ENCODE assay signal across 19 cellular contexts in the genomic region with DNA sequence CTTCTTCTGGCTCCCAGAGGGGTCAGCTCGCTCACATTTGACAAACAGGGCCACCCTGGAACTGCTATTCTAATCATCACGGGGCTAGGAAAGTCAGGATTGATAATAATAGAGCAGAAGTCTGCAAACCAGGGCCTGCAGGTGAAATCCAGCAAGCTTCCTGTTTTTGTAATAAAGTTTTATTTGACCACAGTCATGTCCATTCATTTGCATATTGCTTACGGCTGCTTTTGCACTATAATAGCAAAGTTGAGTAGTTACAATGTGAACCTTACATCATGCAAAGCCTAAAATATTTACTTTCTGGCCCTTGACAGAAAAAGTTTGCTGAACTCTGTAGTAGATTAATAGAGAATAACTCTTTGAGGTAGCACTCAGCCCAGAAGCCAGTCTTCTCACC.
A peak's percentile ranks its signal among the peaks of the same experiment; 100 is the strongest.
DNase-seq lines count a peak whose midpoint lies in the region; ATAC-seq and FAIRE-seq lines count a peak whose summit lies in the region.
"Had no signal": no experiment of that assay in that cellular context is flagged by ENCODE, and none has a peak within 500 bp of the region (broad histone marks: within the 10 kb centered on the region; RNA-seq: fewer than 3 reads in every experiment).

No MANE protein-coding gene starts in this region.

- intact Hi-C loops in activated CD4-positive, alpha-beta T cell treated with anti-CD3 and anti-CD28 coated beads, Interleukin-2, amount 10 ng/mL, durations not matched to agents 24 days and 14 days (cut with micrococcal nuclease): no loop called here
- intact Hi-C loops in activated CD4-positive, alpha-beta T cell treated with anti-CD3 and anti-CD28 coated beads for 36 hours (cut with DNase I, micrococcal nuclease): no loop called here
- intact Hi-C loops in sciatic nerve (cut with DNase I): no loop called here

- no peaks in the 10 kb centered on the region for H3K36me3 Mint-ChIP-seq in activated CD4-positive, alpha-beta T cell treated with anti-CD3 and anti-CD28 coated beads, Interleukin-2, amount 10 ng/mL, durations not matched to agents 24 days and 14 days (ENCODE audit: low read depth)
- H3K36me3 Mint-ChIP-seq in activated CD4-positive, alpha-beta T cell treated with anti-CD3 and anti-CD28 coated beads for 36 hours (ENCODE audit: low read depth): no peaks in the 10 kb centered on the region
- H3K36me3 Mint-ChIP-seq: CD4-positive, CD25-positive, alpha-beta regulatory T cell had no signal

- peak; percentile 14 for DNase-seq in activated CD4-positive, alpha-beta T cell treated with anti-CD3 and anti-CD28 coated beads, Interleukin-2, amount 10 ng/mL, durations not matched to agents 24 days and 14 days
- DNase-seq in activated CD4-positive, alpha-beta T cell treated with anti-CD3 and anti-CD28 coated beads for 36 hours: no peak
- DNase-seq in NCI-H526 (lab: John Stamatoyannopoulos, UW) (peak; percentile 33 to 42), sciatic nerve (ENCODE audit: low spot score) (no peak), ecto neural progenitor cell (ENCODE audit: low spot score) (no peak), urothelium cell line (ENCODE audit: low spot score) (no peak), nucleus accumbens (lab: John Stamatoyannopoulos, UW) (no peak)
- DNase-seq: activated CD4-positive, alpha-beta T cell treated with anti-CD3 and anti-CD28 coated beads, Interleukin-2, amount 50 U/mL, for 48 hours; CD4-positive, CD25-positive, alpha-beta regulatory T cell; EL; foreskin keratinocyte; left ventricle myocardium inferior; NCI-H1092 treated with DMSO at 0.1 percent for 48 hours; NCI-H2171; SHP77 treated with DMSO at 0.1 percent for 48 hours; stomach; T-helper 9 cell had no signal

- H3K27ac Mint-ChIP-seq in activated CD4-positive, alpha-beta T cell treated with anti-CD3 and anti-CD28 coated beads, Interleukin-2, amount 10 ng/mL, durations not matched to agents 24 days and 14 days: no peak overlapping the region
- H3K27ac Mint-ChIP-seq in activated CD4-positive, alpha-beta T cell treated with anti-CD3 and anti-CD28 coated beads for 36 hours: no peak overlapping the region
- H3K27ac Mint-ChIP-seq: CD4-positive, CD25-positive, alpha-beta regulatory T cell had no signal

- CTCF ChIA-PET in activated CD4-positive, alpha-beta T cell treated with anti-CD3 and anti-CD28 coated beads for 36 hours (lab: Charles Lee): interaction anchor here (0.6 to 1.2 kb wide), 3 partner anchors 19 to 140 kb away, joined by 3 to 5 read pairs (median 3); no protein-coding TSS in a partner anchor

- peaks cover 2% of the 10 kb centered on the region for H3K4me1 Mint-ChIP-seq in activated CD4-positive, alpha-beta T cell treated with anti-CD3 and anti-CD28 coated beads, Interleukin-2, amount 10 ng/mL, durations not matched to agents 24 days and 14 days
- H3K4me1 Mint-ChIP-seq in activated CD4-positive, alpha-beta T cell treated with anti-CD3 and anti-CD28 coated beads for 36 hours: peaks cover 4% of the 10 kb centered on the region

- POLR2A ChIA-PET in activated CD4-positive, alpha-beta T cell treated with anti-CD3 and anti-CD28 coated beads for 36 hours (lab: Charles Lee): no interaction called here

- H3K4me3 Mint-ChIP-seq in activated CD4-positive, alpha-beta T cell treated with anti-CD3 and anti-CD28 coated beads, Interleukin-2, amount 10 ng/mL, durations not matched to agents 24 days and 14 days: no peak overlapping the region
- no peak overlapping the region for H3K4me3 Mint-ChIP-seq in activated CD4-positive, alpha-beta T cell treated with anti-CD3 and anti-CD28 coated beads for 36 hours
- H3K4me3 Mint-ChIP-seq: CD4-positive, CD25-positive, alpha-beta regulatory T cell had no signal

- no peak for FAIRE-seq in urothelium cell line (lab: Jason Lieb, UNC)

- no peak for ATAC-seq in activated CD4-positive, alpha-beta T cell treated with anti-CD3 and anti-CD28 coated beads for 36 hours
- peak; percentile 30 for ATAC-seq in HG02885 (IDR thresholded peaks at IDR 0.05; ENCODE audit: poor library complexity, unreplicated experiment)
- ATAC-seq in sciatic nerve: peak; percentile 27
- ATAC-seq: foreskin keratinocyte, HCT116 had no signal

- peaks cover 7% of the 10 kb centered on the region for H3K27me3 Mint-ChIP-seq in activated CD4-positive, alpha-beta T cell treated with anti-CD3 and anti-CD28 coated beads, Interleukin-2, amount 10 ng/mL, durations not matched to agents 24 days and 14 days
- peaks cover 13% of the 10 kb centered on the region for H3K27me3 Mint-ChIP-seq in activated CD4-positive, alpha-beta T cell treated with anti-CD3 and anti-CD28 coated beads for 36 hours

- no peaks in the 10 kb centered on the region for H3K9me3 Mint-ChIP-seq in activated CD4-positive, alpha-beta T cell treated with anti-CD3 and anti-CD28 coated beads, Interleukin-2, amount 10 ng/mL, durations not matched to agents 24 days and 14 days
- H3K9me3 Mint-ChIP-seq in activated CD4-positive, alpha-beta T cell treated with anti-CD3 and anti-CD28 coated beads for 36 hours (ENCODE audit: low read depth): no peaks in the 10 kb centered on the region

Comparison
In these comparisons a context has a peak if more than half of its experiments do, and no peak if none do; other contexts are left out.
1. DNase-seq: peak in activated CD4-positive, alpha-beta T cell treated with anti-CD3 and anti-CD28 coated beads, Interleukin-2, amount 10 ng/mL, durations not matched to agents 24 days and 14 days (single experiment) and NCI-H526 (2 of 2); none in activated CD4-positive, alpha-beta T cell treated with anti-CD3 and anti-CD28 coated beads for 36 hours (single experiment), sciatic nerve (single experiment), ecto neural progenitor cell (single experiment), urothelium cell line (single experiment) and nucleus accumbens (0 of 56).